8 cellular contexts compared by ENCODE assay signal in the genomic region with DNA sequence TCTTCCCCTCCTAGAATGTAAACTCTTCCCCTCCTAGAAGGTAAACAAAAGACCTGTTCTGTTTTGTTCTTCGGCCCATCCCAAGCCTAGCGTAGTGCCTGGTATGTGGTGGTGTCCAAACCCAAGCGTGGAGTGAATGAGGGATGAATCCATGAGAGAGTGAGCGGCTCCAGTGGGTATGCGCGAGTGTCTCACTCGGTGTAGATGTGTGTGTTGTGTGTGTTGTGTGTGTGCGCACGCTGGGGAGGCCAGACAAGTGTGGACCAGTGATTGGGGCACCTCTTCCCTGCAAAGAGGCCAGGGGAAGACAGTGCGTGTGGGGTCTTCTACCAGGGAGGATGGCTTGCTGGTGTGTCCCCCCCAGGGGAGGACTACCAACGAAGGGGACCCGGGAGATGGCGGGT. TPM values are rescaled to one million over a fixed set of nuclear protein-coding genes. Genes with fewer than 3 reads are reported as not detected.
DNase-seq lines count a peak whose midpoint lies in the region; ATAC-seq, FAIRE-seq and TF ChIP-seq lines count a peak whose summit lies in the region.
"Had no signal": no experiment of that assay in that cellular context is flagged by ENCODE, and none has a peak within 500 bp of the region (broad histone marks: within the 10 kb centered on the region; RNA-seq: fewer than 3 reads in every experiment).

No MANE protein-coding gene starts in this region.

- DNase-seq in astrocyte of the cerebellum (ENCODE audit: low read depth) (no peak), left colon (peak in 1 of 2 donors; percentile 51), occipital lobe (lab: John Stamatoyannopoulos, UW) (no peak), GM19239 (ENCODE audit: insufficient read length, low spot score) (no peak)
- DNase-seq in stimulated activated naive B cell treated with anti-CD40 and anti-IgM and Interleukin-4, amounts not matched to agents 10 μg/mL and 1 μg/mL and 100 μg/mL, for 72 hours, result no peak
- DNase-seq: T-helper 9 cell had no signal

- peak overlapping the region; percentile 66 for H3K4me3 ChIP-seq in HUES48 (ENCODE audit: low read depth, low read length)
- peak overlapping the region; percentile 55 for H3K4me3 ChIP-seq in astrocyte of the cerebellum (ENCODE audit: low read depth, low read length)

- no peak for TF ChIP-seq CTCF in astrocyte of the cerebellum (IDR thresholded peaks at IDR 0.05; ENCODE audit: low read depth, low read length, missing control alignments)

- H3K27ac ChIP-seq in HUES48 (ENCODE audit: low read depth, low read length), result peak overlapping the region; percentile 0

- in situ Hi-C loops in astrocyte of the cerebellum (cut with HindIII; ENCODE audit: low sequenced_read_pairs), result no loop called here

- H3K4me1 Mint-ChIP-seq in stimulated activated naive B cell treated with anti-CD40 and anti-IgM and Interleukin-4, amounts not matched to agents 10 μg/mL and 1 μg/mL and 100 μg/mL, for 72 hours, result peaks cover 9 to 16% of the 10 kb centered on the region in 2 donors

- H3K36me3 Mint-ChIP-seq in stimulated activated naive B cell treated with anti-CD40 and anti-IgM and Interleukin-4, amounts not matched to agents 10 μg/mL and 1 μg/mL and 100 μg/mL, for 72 hours, result peaks cover 3 to 4% of the 10 kb centered on the region in 2 donors

- peaks cover 10% of the 10 kb centered on the region; the same call in 1 of the 2 replicates for H3K9me3 ChIP-seq in HUES48 (ENCODE audit: control insufficient read depth, insufficient read depth, low read length)

- ATAC-seq in left colon (peak; percentile 73), HG02623 (IDR thresholded peaks at IDR 0.05; ENCODE audit: unreplicated experiment) (no peak)
- no peak for ATAC-seq in stimulated activated naive B cell treated with anti-CD40 and anti-IgM and Interleukin-4, amounts not matched to agents 10 μg/mL and 1 μg/mL and 100 μg/mL, for 72 hours (replicated peaks)

- peak overlapping the region; percentile 21 for H3K27ac Mint-ChIP-seq in stimulated activated naive B cell treated with anti-CD40 and anti-IgM and Interleukin-4, amounts not matched to agents 10 μg/mL and 1 μg/mL and 100 μg/mL, for 72 hours

- peaks cover 18% of the 10 kb centered on the region for H3K4me1 ChIP-seq in HUES48 (ENCODE audit: control insufficient read depth, insufficient read depth, low read length)

- intact Hi-C loops in left colon (cut with DNase I, micrococcal nuclease), result no loop called here

- H3K9ac ChIP-seq in HUES48 (ENCODE audit: low read depth, low read length), result no peak overlapping the region

- H3K36me3 ChIP-seq in HUES48 (ENCODE audit: control insufficient read depth, insufficient read depth, low read length), result no peaks in the 10 kb centered on the region

- H3K27me3 Mint-ChIP-seq in stimulated activated naive B cell treated with anti-CD40 and anti-IgM and Interleukin-4, amounts not matched to agents 10 μg/mL and 1 μg/mL and 100 μg/mL, for 72 hours, result peaks cover 52 to 63% of the 10 kb centered on the region in 2 donors

- H3K27me3 ChIP-seq in HUES48 (ENCODE audit: control insufficient read depth, insufficient read depth, low read length), result no peaks in the 10 kb centered on the region

- peak overlapping the region; percentile 62 to 64 for H3K4me3 Mint-ChIP-seq in stimulated activated naive B cell treated with anti-CD40 and anti-IgM and Interleukin-4, amounts not matched to agents 10 μg/mL and 1 μg/mL and 100 μg/mL, for 72 hours

- H3K9me3 Mint-ChIP-seq in stimulated activated naive B cell treated with anti-CD40 and anti-IgM and Interleukin-4, amounts not matched to agents 10 μg/mL and 1 μg/mL and 100 μg/mL, for 72 hours, result peaks cover 3 to 7% of the 10 kb centered on the region in 2 donors

- no peak for FAIRE-seq in GM19239 (lab: Jason Lieb, UNC)

RNA-seq across cellular contexts. Expression of a gene that starts 0.4 kb away (rescaled TPM):
- 10 to 100 TPM; 29.1 to 29.6 TPM for total RNA-seq in left colon
- total RNA-seq in occipital lobe, result 7.5 TPM

RNA-seq across cellular contexts. Expression of a gene that starts 19.8 kb away (rescaled TPM):
- total RNA-seq in left colon, result 1 to 10 TPM; 7.9 to 9.5 TPM
- total RNA-seq in occipital lobe, result 65.8 TPM

RNA-seq across cellular contexts. Expression of a gene that starts 57.8 kb away (rescaled TPM):
- total RNA-seq in left colon, result under 1 TPM; 0.39 to 0.92 TPM
- total RNA-seq in occipital lobe, result 10.8 TPM
